Comparison of ENCODE assay signal across 8 cellular contexts in the genomic region with DNA sequence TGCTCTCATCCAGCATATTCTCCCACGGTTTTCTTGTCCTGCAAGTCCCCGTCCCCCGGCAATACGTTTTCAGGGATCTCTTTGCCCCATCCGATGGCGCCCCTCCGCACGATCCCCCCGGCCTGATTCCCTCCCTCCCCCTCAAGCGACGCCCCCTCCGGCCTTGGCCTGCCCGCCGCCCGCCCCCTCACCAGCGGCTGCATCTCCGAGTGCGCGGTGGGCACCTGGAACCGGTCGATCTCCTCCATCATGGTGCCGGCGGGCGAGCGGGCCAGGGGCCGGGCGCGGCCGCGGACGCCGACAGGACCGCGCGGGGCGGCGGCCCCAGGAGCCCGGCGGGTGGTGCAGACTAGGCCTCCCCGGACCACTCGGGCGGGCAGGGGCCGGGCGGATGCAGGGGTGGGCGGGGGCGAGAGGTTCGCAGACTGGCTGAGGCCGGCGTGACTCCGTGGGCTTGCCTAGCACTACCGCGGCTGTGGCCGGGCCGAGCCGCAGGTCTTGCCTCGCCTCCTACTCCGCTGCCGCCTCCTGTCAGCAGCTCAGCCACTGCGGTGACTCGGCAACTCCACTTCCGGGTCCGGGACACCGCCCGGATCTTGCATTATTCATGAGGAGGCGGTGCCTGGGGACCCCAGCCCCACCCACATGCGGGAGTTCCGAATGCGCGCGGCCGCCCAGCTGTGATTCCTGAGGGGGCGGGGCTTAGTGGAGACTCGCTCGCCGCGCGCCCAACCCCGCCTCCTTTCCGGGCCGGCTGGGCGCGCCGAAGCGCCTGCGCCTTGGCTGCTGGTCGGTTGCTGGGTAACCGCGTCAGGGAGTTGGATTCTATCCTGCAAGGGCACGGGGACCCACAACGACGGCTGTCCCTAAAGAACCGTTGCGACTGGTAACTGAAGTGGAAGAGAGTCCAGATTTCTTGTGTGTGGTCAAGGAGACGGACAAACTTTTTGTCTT. TPM values are rescaled to one million over a fixed set of nuclear protein-coding genes. Genes with fewer than 3 reads are reported as not detected.
DNase-seq lines count a peak whose midpoint lies in the region; ATAC-seq and TF ChIP-seq lines count a peak whose summit lies in the region.

A gene (plus strand): TSS at position 793 of the 954 bp plus-strand sequence. CDS start 201 bp downstream, outside the sequence.
A gene with protein sequence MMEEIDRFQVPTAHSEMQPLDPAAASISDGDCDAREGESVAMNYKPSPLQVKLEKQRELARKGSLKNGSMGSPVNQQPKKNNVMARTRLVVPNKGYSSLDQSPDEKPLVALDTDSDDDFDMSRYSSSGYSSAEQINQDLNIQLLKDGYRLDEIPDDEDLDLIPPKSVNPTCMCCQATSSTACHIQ (minus strand): TSS at position 558 of the 954 bp plus-strand sequence. CDS start 307 bp downstream, at position 251.

- H3K27me3 ChIP-seq in prostate gland (replicated peaks; ENCODE audit: insufficient read depth): no peaks in the 10 kb centered on the region

- ATAC-seq in GM18502 (IDR thresholded peaks at IDR 0.05; ENCODE audit: poor library complexity, unreplicated experiment) (peak; percentile 98), HG02943 (IDR thresholded peaks at IDR 0.05; ENCODE audit: low read depth, unreplicated experiment) (peak; percentile 94), left ventricle myocardium superior (peak; percentile 97)

- peaks cover 5% of the 10 kb centered on the region for H3K4me1 ChIP-seq in prostate gland (replicated peaks)
- H3K4me1 ChIP-seq in urinary bladder (ENCODE audit: insufficient read depth): no peaks in the 10 kb centered on the region

- DNase-seq in NCI-H187 (lab: John Stamatoyannopoulos, UW) (peak; percentile 74 to 89), T-helper 2 cell (peak; percentile 97 to 99 (median 98)), anterior cingulate cortex (lab: John Stamatoyannopoulos, UW) (peak; percentile 73 to 100 (median 99)), left ventricle myocardium superior (peak; percentile 99), prostate gland (ENCODE audit: low spot score) (peak; percentile 99)

- H3K36me3 ChIP-seq in prostate gland (no peaks in the 10 kb centered on the region), urinary bladder (ENCODE audit: insufficient read depth) (no peaks in the 10 kb centered on the region)

- peak; percentile 95 for TF ChIP-seq POLR2A in prostate gland (IDR thresholded peaks at IDR 0.05)

- peak within 1 kb of the TSS; percentile 61 to 79 for H3K27ac ChIP-seq in prostate gland
- no peak within 1 kb of the TSS for H3K27ac ChIP-seq in urinary bladder (ENCODE audit: low read depth)

- WGBS in prostate gland: under 1% methylated on average over 80 of the region's 94 CpGs
- under 1% methylated on average over 94 of the region's 94 CpGs for WGBS in urinary bladder

- no peak for TF ChIP-seq CTCF in prostate gland (IDR thresholded peaks at IDR 0.05)

- intact Hi-C loops in left ventricle myocardium superior (cut with micrococcal nuclease) (no loop called here), prostate gland (cut with DNase I) (no loop called here)

- H3K4me3 ChIP-seq in prostate gland: peak within 1 kb of the TSS; percentile 71 to 95
- H3K4me3 ChIP-seq in urinary bladder (ENCODE audit: low read depth, low read length): peak within 1 kb of the TSS; percentile 92

- H3K9me3 ChIP-seq in prostate gland: no peaks in the 10 kb centered on the region

RNA-seq across cellular contexts. Expression of the first gene that starts in this region (rescaled TPM):
- total RNA-seq in left ventricle myocardium superior: not detected
- 1 to 10 TPM in 1 of 2 donors, not detected in 1; 5.6 TPM for total RNA-seq in prostate gland
- total RNA-seq in urinary bladder: not detected
- polyA plus RNA-seq in urinary bladder: 0.11 TPM

RNA-seq across cellular contexts. Expression of the second gene that starts in this region (rescaled TPM):
- total RNA-seq in left ventricle myocardium superior: 19.7 TPM
- 10 to 100 TPM; 14.4 to 16.5 TPM for total RNA-seq in prostate gland
- 6.0 TPM for total RNA-seq in urinary bladder
- 20.8 TPM for polyA plus RNA-seq in urinary bladder
